30 cellular contexts compared by ENCODE assay signal in genomic region chr2:121291251-121291580, GRCh38. TPM values are rescaled to one million over a fixed set of nuclear protein-coding genes. Genes with fewer than 3 reads are reported as not detected.
"Had no signal": no experiment of that assay in that cellular context is flagged by ENCODE, and none has a peak within 500 bp of the region (broad histone marks: within the 10 kb centered on the region; RNA-seq: fewer than 3 reads in every experiment).

No MANE protein-coding gene starts in this region.

- H3K4me3 ChIP-seq: neural progenitor cell, pancreas, prostate gland, right lobe of liver, sigmoid colon, suprapubic skin, thoracic aorta, thyroid gland, tibial nerve, upper lobe of right lung, uterus had no signal

- H3K9me3 ChIP-seq: pancreas, prostate gland, right lobe of liver, sigmoid colon, suprapubic skin, thoracic aorta, thyroid gland, tibial nerve, upper lobe of right lung, uterus had no signal

- H3K27ac ChIP-seq: neural progenitor cell, pancreas, prostate gland, right lobe of liver, sigmoid colon, suprapubic skin, thoracic aorta, thyroid gland, tibial nerve, upper lobe of right lung, uterus had no signal

- H3K4me3 Mint-ChIP-seq: naive thymus-derived CD4-positive, alpha-beta T cell; natural killer cell; nephron; neural progenitor cell; stimulated activated memory B cell treated with anti-CD40 and anti-IgM and Interleukin-4, amounts not matched to agents 10 μg/mL and 1 μg/mL and 100 μg/mL, for 72 hours; stimulated activated naive CD8-positive, alpha-beta T cell treated with anti-CD3 and anti-CD28 coated beads, Interleukin-15, amount 100 ng/mL, for 72 hours had no signal

- H3K9me3 Mint-ChIP-seq: natural killer cell; nephron; neural progenitor cell; stimulated activated memory B cell treated with anti-CD40 and anti-IgM and Interleukin-4, amounts not matched to agents 10 μg/mL and 1 μg/mL and 100 μg/mL, for 72 hours; stimulated activated naive CD8-positive, alpha-beta T cell treated with anti-CD3 and anti-CD28 coated beads, Interleukin-15, amount 100 ng/mL, for 72 hours had no signal

- ATAC-seq: naive thymus-derived CD4-positive, alpha-beta T cell; natural killer cell; pancreas; right cardiac atrium; right lobe of liver; stimulated activated memory B cell treated with anti-CD40 and anti-IgM and Interleukin-4, amounts not matched to agents 10 μg/mL and 1 μg/mL and 100 μg/mL, for 72 hours; stimulated activated naive CD8-positive, alpha-beta T cell treated with anti-CD3 and anti-CD28 coated beads, Interleukin-15, amount 100 ng/mL, for 72 hours; stimulated activated naive CD8-positive, alpha-beta T cell treated with anti-CD3 and anti-CD28 coated beads, Interleukin-15, Interleukin-2, amounts not matched to agents 100 U/mL and 50 U/mL, for 24 hours; upper lobe of right lung had no signal

- H3K36me3 Mint-ChIP-seq: naive thymus-derived CD4-positive, alpha-beta T cell; natural killer cell; neural progenitor cell; stimulated activated memory B cell treated with anti-CD40 and anti-IgM and Interleukin-4, amounts not matched to agents 10 μg/mL and 1 μg/mL and 100 μg/mL, for 72 hours had no signal

- H3K4me1 ChIP-seq: neural progenitor cell, prostate gland, right lobe of liver, sigmoid colon, tibial nerve, upper lobe of right lung, uterus had no signal

- H3K27me3 ChIP-seq: pancreas, right lobe of liver, suprapubic skin, thyroid gland, upper lobe of right lung, uterus had no signal

- DNase-seq: naive thymus-derived CD4-positive, alpha-beta T cell; natural killer cell; occipital lobe; pancreas; retina; right cardiac atrium; right lobe of liver; sigmoid colon; small intestine; stimulated activated CD4-positive, alpha-beta T cell treated with anti-CD3 and anti-CD28 coated beads, Interleukin-15, amount 100 ng/mL, for 24 hours; stimulated activated CD4-positive, alpha-beta T cell treated with anti-CD3 and anti-CD28 coated beads, Interleukin-2, amount 100 ng/mL, for 24 hours; stimulated activated CD4-positive, alpha-beta T cell treated with anti-CD3 and anti-CD28 coated beads, Interleukin-4, amount 100 ng/mL, for 1 hour; stimulated activated CD4-positive, alpha-beta T cell treated with anti-CD3 and anti-CD28 coated beads, Interleukin-4, amount 100 ng/mL, for 4 hours; stimulated activated CD8-positive, alpha-beta memory T cell treated with anti-CD3 and anti-CD28 coated beads, Interleukin-4, amount 100 ng/mL, for 48 hours; stimulated activated naive CD4-positive, alpha-beta T cell; stimulated activated naive CD8-positive, alpha-beta T cell treated with anti-CD3 and anti-CD28 coated beads, Interleukin-15, amount 100 ng/mL, for 72 hours; stimulated activated naive CD8-positive, alpha-beta T cell treated with anti-CD3 and anti-CD28 coated beads, Interleukin-15, Interleukin-2, amounts not matched to agents 100 U/mL and 50 U/mL, for 24 hours; substantia nigra; thyroid gland; trophoblast cell; upper lobe of right lung; uterus had no signal

- H3K36me3 ChIP-seq: neural progenitor cell, pancreas, prostate gland, right lobe of liver, sigmoid colon, suprapubic skin, thoracic aorta, thyroid gland, tibial nerve, upper lobe of right lung, uterus had no signal

- H3K27ac Mint-ChIP-seq: naive thymus-derived CD4-positive, alpha-beta T cell; natural killer cell; nephron; neural progenitor cell; stimulated activated memory B cell treated with anti-CD40 and anti-IgM and Interleukin-4, amounts not matched to agents 10 μg/mL and 1 μg/mL and 100 μg/mL, for 72 hours had no signal

- H3K4me1 Mint-ChIP-seq: nephron; neural progenitor cell; stimulated activated naive CD8-positive, alpha-beta T cell treated with anti-CD3 and anti-CD28 coated beads, Interleukin-15, amount 100 ng/mL, for 72 hours had no signal

RNA-seq across cellular contexts. Expression of gene TFCP2L1, which starts 6.2 kb away (rescaled TPM):
- total RNA-seq: pulmonary artery endothelial cell had no signal
- polyA plus RNA-seq: naive thymus-derived CD4-positive, alpha-beta T cell had no signal
